In genomic region chr10:77834943-77835668, GRCh38 we compare ENCODE assay signal across 18 cellular contexts.
DNase-seq lines count a peak whose midpoint lies in the region; ATAC-seq and TF ChIP-seq lines count a peak whose summit lies in the region.
"Had no signal": no experiment of that assay in that cellular context is flagged by ENCODE, and none has a peak within 500 bp of the region (broad histone marks: within the 10 kb centered on the region; RNA-seq: fewer than 3 reads in every experiment).

No MANE protein-coding gene starts in this region.

- H3K9me3 ChIP-seq in neural progenitor cell (ENCODE audit: low read depth) (no peaks in the 10 kb centered on the region), ascending aorta (no peaks in the 10 kb centered on the region)
- H3K9me3 ChIP-seq: MG63, psoas muscle, thoracic aorta had no signal

- H3K36me3 ChIP-seq in neural progenitor cell (no peaks in the 10 kb centered on the region), ascending aorta (peaks cover 58 to 66% of the 10 kb centered on the region in 2 donors)
- H3K36me3 ChIP-seq: MG63 had no signal

- H3K4me3 Mint-ChIP-seq in CD14-positive monocyte (no peak overlapping the region), Calu3 (ENCODE audit: low read depth, unreplicated experiment) (no peak overlapping the region), brain (no peak overlapping the region), neural progenitor cell (no peak overlapping the region)

- H3K4me1 ChIP-seq in neural progenitor cell = peaks cover 12% of the 10 kb centered on the region
- no peaks in the 10 kb centered on the region for H3K4me1 ChIP-seq in ascending aorta
- H3K4me1 ChIP-seq: psoas muscle had no signal

- no peak overlapping the region for H3K27ac ChIP-seq in neural progenitor cell
- no peak overlapping the region for H3K27ac ChIP-seq in ascending aorta
- H3K27ac ChIP-seq: psoas muscle, thoracic aorta had no signal

- H3K36me3 Mint-ChIP-seq in CD14-positive monocyte (no peaks in the 10 kb centered on the region), Calu3 (ENCODE audit: insufficient read depth, unreplicated experiment) (peaks cover 25% of the 10 kb centered on the region), brain (peaks cover 48% of the 10 kb centered on the region), neural progenitor cell (peaks cover 14% of the 10 kb centered on the region)

- ATAC-seq in GM21447 (IDR thresholded peaks at IDR 0.05; ENCODE audit: unreplicated experiment) = no peak
- ATAC-seq: Panc1 had no signal

- no peaks in the 10 kb centered on the region for H3K79me2 ChIP-seq in neural progenitor cell (ENCODE audit: low read depth)

- TF ChIP-seq CTCF in CD14-positive monocyte (IDR thresholded peaks at IDR 0.05) (no peak), Calu3 (IDR thresholded peaks at IDR 0.05; ENCODE audit: unreplicated experiment) (no peak), brain (conservative IDR thresholded peaks at IDR 0.05) (no peak), neural progenitor cell (IDR thresholded peaks at IDR 0.05) (no peak), ascending aorta (IDR thresholded peaks at IDR 0.05) (no peak), GM10248 (IDR thresholded peaks at IDR 0.05; ENCODE audit: control extremely low read depth, extremely low read depth, low read depth, missing control alignments) (no peak)

- H2AFZ ChIP-seq in neural progenitor cell (replicated peaks) = no peak overlapping the region

- H3K27ac Mint-ChIP-seq in CD14-positive monocyte (peak overlapping the region in 6 of 7 donors; percentile 18 to 94 (median 87)), Calu3 (ENCODE audit: unreplicated experiment) (peak overlapping the region; percentile 11), brain (peak overlapping the region in 3 of 5 experiments; percentile 53 to 96 (median 80)), neural progenitor cell (peak overlapping the region; percentile 62)

- H3K4me3 ChIP-seq in neural progenitor cell (no peak overlapping the region), ascending aorta (no peak overlapping the region)
- H3K4me3 ChIP-seq: MG63, psoas muscle, thoracic aorta had no signal

- H3K9me3 Mint-ChIP-seq in CD14-positive monocyte = peaks cover 0 to 1% (median 0%) of the 10 kb centered on the region in 7 donors
- no peaks in the 10 kb centered on the region for H3K9me3 Mint-ChIP-seq in Calu3 (ENCODE audit: low read depth, unreplicated experiment)
- no peaks in the 10 kb centered on the region for H3K9me3 Mint-ChIP-seq in brain
- H3K9me3 Mint-ChIP-seq in neural progenitor cell = no peaks in the 10 kb centered on the region

- H3K27me3 ChIP-seq in neural progenitor cell (no peaks in the 10 kb centered on the region), ascending aorta (no peaks in the 10 kb centered on the region)
- H3K27me3 ChIP-seq: MG63 had no signal

- peaks cover 10% of the 10 kb centered on the region for H3F3A ChIP-seq in neural progenitor cell (ENCODE audit: low read depth)

- CTCF ChIA-PET in Calu3 (lab: Charles Lee) (no interaction called here), GM10248 (lab: Yijun Ruan, JAX) (interaction anchor here (4.2 kb wide), 1 partner anchor 13 kb away, joined by 20 read pairs; no protein-coding TSS in a partner anchor)

- POLR2A ChIA-PET in GM10248 (lab: Yijun Ruan, JAX) = no interaction called here

- no TSS peak for BruUV-seq in Calu3 (replicated peaks; lab: Mats Ljungman, UMichigan)

- no peak overlapping the region for H3K4me2 ChIP-seq in neural progenitor cell

- intact Hi-C loops in CD14-positive monocyte (cut with micrococcal nuclease) = no loop called here
- intact Hi-C loops in Calu3 (cut with micrococcal nuclease; ENCODE audit: unreplicated experiment) = no loop called here
- intact Hi-C loops in ascending aorta (cut with DNase I) = no loop called here

- DNase-seq in CD14-positive monocyte (ENCODE audit: low spot score) = no peak
- DNase-seq in Calu3 = no peak
- no peak for DNase-seq in neural progenitor cell (ENCODE audit: low spot score)
- no peak for DNase-seq in ascending aorta (ENCODE audit: low spot score in 2 of 2)
- DNase-seq in GM10248 (ENCODE audit: extremely low spot score) = no peak
- DNase-seq: activated CD4-positive, CD25-positive, alpha-beta regulatory T cell treated with anti-CD3 and anti-CD28 coated beads, Interleukin-2, amount 50 U/mL, for 72 hours; activated gamma-delta T cell; caudate nucleus; glutamatergic neuron; islet precursor cell; MG63; NCI-H1930; NCI-H526 treated with DMSO at 0.1 percent for 48 hours had no signal

- no peak overlapping the region for H3K9ac ChIP-seq in neural progenitor cell

- H4K20me1 ChIP-seq in neural progenitor cell (ENCODE audit: low read depth) = peaks cover 4% of the 10 kb centered on the region

- H3K27me3 Mint-ChIP-seq in CD14-positive monocyte (ENCODE audit: low read depth in 3 of 3) (peaks cover 0 to 5% (median 0%) of the 10 kb centered on the region in 3 donors), Calu3 (ENCODE audit: unreplicated experiment) (no peaks in the 10 kb centered on the region), brain (no peaks in the 10 kb centered on the region), neural progenitor cell (ENCODE audit: insufficient read depth, low read depth) (peaks cover 3% of the 10 kb centered on the region)

- H3K4me1 Mint-ChIP-seq in CD14-positive monocyte (peaks cover 8% of the 10 kb centered on the region), Calu3 (ENCODE audit: low read depth, unreplicated experiment) (no peaks in the 10 kb centered on the region), brain (peaks cover 20% of the 10 kb centered on the region), neural progenitor cell (peaks cover 28% of the 10 kb centered on the region)

Comparison
In these comparisons a context has a peak if more than half of its experiments do, and no peak if none do; other contexts are left out.
1. H3K27ac Mint-ChIP-seq: peak in every context shown above with its lines; median percentile 87 in CD14-positive monocyte; 80 in brain; 62 in neural progenitor cell; 11 in Calu3.